ENCODE assay signal across 1 cellular context in genomic region chr2:180651596-180651995, GRCh38.
TF ChIP-seq lines count a peak whose summit lies in the region.

No MANE protein-coding gene starts in this region.

TF ChIP-seq in K562, 482 proteins besides CTCF, POLR2A, EP300 and RAD21 (continued from another document):
- no peak for TF ChIP-seq ZMIZ1 (IDR thresholded peaks at IDR 0.05; ENCODE audit: low read depth in 2 of 2, low read length in 2 of 2)
